ENCODE assay signal across 8 cellular contexts in the genomic region with DNA sequence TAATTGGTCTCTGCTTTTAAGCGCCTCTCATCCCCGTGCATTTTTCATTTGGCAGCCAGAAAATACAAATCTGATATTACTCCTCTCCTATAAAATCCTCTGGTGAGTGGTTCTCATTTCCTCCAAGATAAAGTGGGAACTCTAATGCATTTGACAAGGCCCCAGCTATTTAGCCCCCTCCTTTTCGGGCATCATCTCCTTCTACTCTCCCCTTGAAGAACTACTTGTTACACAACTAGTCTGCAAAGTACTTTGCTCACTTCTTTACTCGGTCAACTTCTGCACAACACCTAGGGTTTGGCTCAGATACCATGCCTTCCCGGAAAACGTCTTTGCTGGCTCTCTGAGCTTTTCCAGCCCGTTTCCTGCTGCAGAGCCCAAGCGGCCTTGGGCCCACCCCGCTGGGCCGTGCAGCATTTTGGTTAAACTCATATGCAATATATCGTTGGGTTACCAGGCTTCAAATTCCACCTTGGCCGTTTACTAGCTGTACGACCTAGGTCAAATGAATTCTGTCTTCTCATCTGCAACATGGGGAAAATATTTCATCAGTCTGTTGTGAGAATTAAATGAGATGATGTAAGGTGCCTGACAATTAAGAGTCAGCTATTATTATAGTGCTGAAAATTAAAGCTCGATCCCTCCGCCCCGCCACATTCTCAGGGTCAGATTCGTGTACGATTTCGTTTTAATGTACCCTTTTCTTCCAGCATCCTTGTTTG. TPM values are rescaled to one million over a fixed set of nuclear protein-coding genes. Genes with fewer than 3 reads are reported as not detected.
DNase-seq lines count a peak whose midpoint lies in the region; ATAC-seq and TF ChIP-seq lines count a peak whose summit lies in the region.

No MANE protein-coding gene starts in this region.

- 27 to 33% (median 27%) methylated on average over 19 of the region's 19 CpGs for WGBS in psoas muscle, 3 donors

- peak overlapping the region; percentile 60 for H3K4me3 ChIP-seq in GM08714 (ENCODE audit: low read length)
- peak overlapping the region; percentile 84 to 96 (median 96) for H3K4me3 ChIP-seq in Peyer's patch
- peak overlapping the region; percentile 85 for H3K4me3 ChIP-seq in epithelial cell of proximal tubule (ENCODE audit: low read depth, low read length)
- peak overlapping the region; percentile 87 for H3K4me3 ChIP-seq in psoas muscle

- no peaks in the 10 kb centered on the region for H3K27me3 ChIP-seq in Peyer's patch
- no peaks in the 10 kb centered on the region for H3K27me3 ChIP-seq in psoas muscle (ENCODE audit: insufficient read depth in 3 of 3, low read length in 2 of 3)

- intact Hi-C loops in psoas muscle (cut with DNase I) = loop anchor here in 1 of 2 donors (2.0 kb wide), 1 partner anchor 42 kb away; no protein-coding TSS in a partner anchor

- H3K27ac ChIP-seq in Peyer's patch (peak overlapping the region; percentile 92 to 99 (median 96)), psoas muscle (peak overlapping the region; percentile 92)

- DNase-seq in Peyer's patch (no peak), epithelial cell of proximal tubule (ENCODE audit: low read depth) (no peak), psoas muscle (no peak), glomerular visceral epithelial cell (ENCODE audit: extremely low spot score) (no peak)
- no peak for DNase-seq in stimulated activated CD4-positive, alpha-beta T cell treated with anti-CD3 and anti-CD28 coated beads, Interleukin-1b, Interleukin-23, amount 100 ng/mL, for 48 hours

- no peak for TF ChIP-seq POLR2A in Peyer's patch (IDR thresholded peaks at IDR 0.05)

- H3K9me3 ChIP-seq in Peyer's patch (no peaks in the 10 kb centered on the region), psoas muscle (no peaks in the 10 kb centered on the region)

- H3K36me3 ChIP-seq in Peyer's patch = no peaks in the 10 kb centered on the region
- no peaks in the 10 kb centered on the region for H3K36me3 ChIP-seq in psoas muscle (ENCODE audit: insufficient read depth in 1 of 2, low read depth in 1 of 2)

- TF ChIP-seq CTCF in Peyer's patch (IDR thresholded peaks at IDR 0.05) (no peak), epithelial cell of proximal tubule (conservative IDR thresholded peaks at IDR 0.05; ENCODE audit: low read depth, low read length) (no peak), psoas muscle (IDR thresholded peaks at IDR 0.05) (no peak)

- ATAC-seq in psoas muscle (no peak), HG03108 (IDR thresholded peaks at IDR 0.05; ENCODE audit: unreplicated experiment) (no peak), HG03439 (IDR thresholded peaks at IDR 0.05; ENCODE audit: unreplicated experiment) (no peak)

- H3K4me1 ChIP-seq in Peyer's patch = peaks cover 0 to 25% (median 6%) of the 10 kb centered on the region in 4 donors
- H3K4me1 ChIP-seq in psoas muscle = peaks cover 20% of the 10 kb centered on the region

RNA-seq across cellular contexts. Expression of a gene that starts 0.9 kb away (rescaled TPM):
- total RNA-seq in Peyer's patch (100 to 1,000 TPM in 1 of 4 donors, 10 to 100 TPM in 3; 51.1 to 119 (median 90.1) TPM), epithelial cell of proximal tubule (17.3 and 28.1 TPM in 2 replicates), psoas muscle (100 to 1,000 TPM; 101 to 141 (median 125) TPM)
- polyA plus RNA-seq in psoas muscle = 100 to 1,000 TPM in 1 of 3 donors, 10 to 100 TPM in 2; 51.9 to 105 (median 65.2) TPM

RNA-seq across cellular contexts. Expression of a gene that starts 13.0 kb away (rescaled TPM):
- total RNA-seq in Peyer's patch (10 to 100 TPM in 3 of 4 donors, 1 to 10 TPM in 1; 3.3 to 85.3 (median 56.7) TPM), epithelial cell of proximal tubule (not detected in 2 replicates), psoas muscle (1 to 10 TPM in 1 of 4 donors, under 1 TPM in 3; 0.61 to 5.5 (median 0.70) TPM)
- 1 to 10 TPM; 1.7 to 3.7 (median 2.1) TPM for polyA plus RNA-seq in psoas muscle

RNA-seq across cellular contexts. Expression of a gene that starts 47.7 kb away (rescaled TPM):
- total RNA-seq in Peyer's patch (not detected), epithelial cell of proximal tubule (1.0 TPM in 1 of 2 replicates, not detected in the other), psoas muscle (not detected)
- polyA plus RNA-seq in psoas muscle = under 1 TPM in 1 of 3 donors, not detected in 2; 0.08 TPM

RNA-seq across cellular contexts. Expression of a gene that starts 55.4 kb away (rescaled TPM):
- not detected for total RNA-seq in Peyer's patch
- total RNA-seq in epithelial cell of proximal tubule = not detected in 2 replicates
- total RNA-seq in psoas muscle = under 1 TPM in 3 of 4 donors, not detected in 1; 0.09 to 0.27 (median 0.10) TPM
- polyA plus RNA-seq in psoas muscle = under 1 TPM; 0.04 to 0.19 (median 0.15) TPM
